1 cellular context compared by ENCODE assay signal in genomic region chr14:77063581-77064289, GRCh38.
TF ChIP-seq lines count a peak whose summit lies in the region.

No MANE protein-coding gene starts in this region.

TF ChIP-seq in K562, 482 proteins besides CTCF, POLR2A, EP300 and RAD21:
- TF ChIP-seq FOXK1 (CRISPR knock-in tag; IDR thresholded peaks at IDR 0.05; ENCODE audit: borderline replicate concordance) (no peak), ESRRA (IDR thresholded peaks at IDR 0.05; ENCODE audit: borderline replicate concordance, low read depth) (peak; percentile 80; the same call in 1 of the 2 replicates)
